ENCODE assay signal across 1 cellular context in genomic region chr19:4908311-4908710, GRCh38.
TF ChIP-seq lines count a peak whose summit lies in the region.

No MANE protein-coding gene starts in this region.

TF ChIP-seq in HCT116, 20 proteins besides CTCF, POLR2A, EP300 and RAD21 (continued from another document):
- TF ChIP-seq YY1 (IDR thresholded peaks at IDR 0.05; ENCODE audit: extremely low read depth, insufficient replicate concordance, low read depth, low read length) (no peak), REST (IDR thresholded peaks at IDR 0.05; ENCODE audit: low read depth) (no peak), ELF1 (IDR thresholded peaks at IDR 0.05; ENCODE audit: borderline replicate concordance, low read depth) (no peak), ZFX (IDR thresholded peaks at IDR 0.05) (no peak), SP1 (IDR thresholded peaks at IDR 0.05; ENCODE audit: low read depth) (no peak), FOSL1 (IDR thresholded peaks at IDR 0.05; ENCODE audit: low read depth) (no peak), JUND (IDR thresholded peaks at IDR 0.05) (no peak)
